Comparison of ENCODE assay signal across 7 cellular contexts in genomic region chr9:97796176-97796575, GRCh38. TPM values are rescaled to one million over a fixed set of nuclear protein-coding genes. Genes with fewer than 3 reads are reported as not detected.
"Had no signal": no experiment of that assay in that cellular context is flagged by ENCODE, and none has a peak within 500 bp of the region (broad histone marks: within the 10 kb centered on the region; RNA-seq: fewer than 3 reads in every experiment).

No MANE protein-coding gene starts in this region.

RNA-seq across cellular contexts. Expression of gene FOXE1, which starts 56.9 kb away (rescaled TPM):
- total RNA-seq: subcutaneous adipose tissue, temporal lobe, tibial nerve, transverse colon, upper lobe of right lung, urinary bladder, uterus had no signal
